ENCODE assay signal across 27 cellular contexts in the genomic region with DNA sequence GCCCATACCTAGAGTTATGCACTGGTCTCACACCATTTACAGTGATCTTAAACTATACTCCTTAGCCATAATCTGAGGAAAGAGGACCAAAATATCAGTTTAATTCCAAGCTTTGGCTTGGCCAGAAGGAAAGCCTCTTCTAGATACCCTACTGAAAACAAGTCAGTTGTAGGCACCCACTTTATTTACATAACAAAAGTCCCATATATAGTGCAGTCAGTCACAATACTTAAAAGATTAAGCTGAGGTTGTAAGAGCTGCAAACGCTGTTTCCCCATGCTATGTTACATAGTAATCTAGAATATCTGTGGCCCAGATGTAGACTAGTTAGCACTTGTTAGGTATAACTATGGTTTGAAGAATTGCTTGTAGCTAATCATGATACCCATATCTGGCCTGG.
"Had no signal": no experiment of that assay in that cellular context is flagged by ENCODE, and none has a peak within 500 bp of the region (broad histone marks: within the 10 kb centered on the region; RNA-seq: fewer than 3 reads in every experiment).

No MANE protein-coding gene starts in this region.

- H3K9me3 ChIP-seq: esophagus muscularis mucosa, pancreas, prostate gland, thoracic aorta, uterus had no signal

- H3K27ac ChIP-seq: esophagus muscularis mucosa, foreskin keratinocyte, pancreas, prostate gland, skin epidermis, thoracic aorta, uterus, VCaP had no signal

- H3K27me3 Mint-ChIP-seq: dendritic cell treated with granulocyte-macrophage colony-stimulating factor and Interleukin-4, amounts not matched to agents 40 ng/mL and 50 ng/mL, for 4 days; naive thymus-derived CD4-positive, alpha-beta T cell had no signal

- H3K4me3 ChIP-seq: esophagus muscularis mucosa, pancreas, prostate gland, skin epidermis, thoracic aorta, uterus had no signal

- H3K27ac Mint-ChIP-seq: dendritic cell treated with granulocyte-macrophage colony-stimulating factor and Interleukin-4, amounts not matched to agents 40 ng/mL and 50 ng/mL, for 4 days; endodermal cell had no signal

- ATAC-seq: activated CD4-positive, CD25-positive, alpha-beta regulatory T cell treated with anti-CD3 and anti-CD28 coated beads, Interleukin-2, amount 50 U/mL, for 24 hours; foreskin keratinocyte; left cardiac atrium; naive thymus-derived CD4-positive, alpha-beta T cell; sciatic nerve; stimulated activated naive CD8-positive, alpha-beta T cell treated with anti-CD3 and anti-CD28 coated beads, Interleukin-15, Interleukin-2, amounts not matched to agents 100 U/mL and 50 U/mL, for 24 hours had no signal

- H3K27me3 ChIP-seq: esophagus muscularis mucosa, foreskin keratinocyte, pancreas, uterus had no signal

- H3K4me1 ChIP-seq: foreskin keratinocyte, prostate gland, uterus had no signal

- DNase-seq: activated CD4-positive, alpha-beta T cell treated with anti-CD3 and anti-CD28 coated beads for 48 hours; activated CD4-positive, alpha-beta T cell treated with anti-CD3 and anti-CD28 coated beads, Interleukin-2, amount 50 U/mL, for 48 hours; activated CD8-positive, alpha-beta memory T cell treated with anti-CD3 and anti-CD28 coated beads for 24 hours; activated gamma-delta T cell treated with Interleukin-2 at 50 U/mL for 16 hours; activated naive CD4-positive, alpha-beta T cell treated with anti-CD3 and anti-CD28 coated beads, Interleukin-2, amount 50 U/mL, for 16 hours; amniotic stem cell; endodermal cell; foreskin keratinocyte; left cardiac atrium; mammary epithelial cell; midbrain; naive thymus-derived CD4-positive, alpha-beta T cell; pancreas; retina; stimulated activated CD4-positive, alpha-beta T cell treated with anti-CD3 and anti-CD28 coated beads, Interleukin-12 subunit alpha, Interleukin-12 subunit beta, amount 100 ng/mL, for 4 hours; stimulated activated CD4-positive, alpha-beta T cell treated with anti-CD3 and anti-CD28 coated beads, Interleukin-4, amount 100 ng/mL, for 1 hour; stimulated activated naive CD8-positive, alpha-beta T cell treated with anti-CD3 and anti-CD28 coated beads, Interleukin-15, Interleukin-2, amounts not matched to agents 100 U/mL and 50 U/mL, for 24 hours; T-helper 9 cell; uterus had no signal

- H3K36me3 ChIP-seq: esophagus muscularis mucosa, pancreas, prostate gland, thoracic aorta, uterus had no signal

- H3K4me3 Mint-ChIP-seq: dendritic cell treated with granulocyte-macrophage colony-stimulating factor and Interleukin-4, amounts not matched to agents 40 ng/mL and 50 ng/mL, for 4 days; endodermal cell; naive thymus-derived CD4-positive, alpha-beta T cell had no signal
